In genomic region chr13:42893346-42893745, GRCh38 we compare ENCODE assay signal across 17 cellular contexts.
DNase-seq lines count a peak whose midpoint lies in the region; ATAC-seq and TF ChIP-seq lines count a peak whose summit lies in the region.
"Had no signal": no experiment of that assay in that cellular context is flagged by ENCODE, and none has a peak within 500 bp of the region (broad histone marks: within the 10 kb centered on the region; RNA-seq: fewer than 3 reads in every experiment).

No MANE protein-coding gene starts in this region.

- H4K8ac ChIP-seq in trophoblast cell (ENCODE audit: low read depth, low read length) (no peak overlapping the region), H9 (replicated peaks; ENCODE audit: insufficient read length, low read depth, low read length) (no peak overlapping the region)

- DNase-seq in RWPE2 (ENCODE audit: low spot score) (no peak), fibroblast of gingiva (ENCODE audit: low read depth) (peak; percentile 67), gastrocnemius medialis (peak; percentile 7 to 19), trophoblast cell (no peak), suprapubic skin (ENCODE audit: low spot score in 2 of 2) (no peak), H9 (no peak)
- no peak for DNase-seq in activated CD8-positive, alpha-beta memory T cell treated with anti-CD3 and anti-CD28 coated beads, Interleukin-2, amount 50 U/mL, for 48 hours
- DNase-seq: activated CD4-positive, alpha-beta T cell treated with anti-CD3 and anti-CD28 coated beads for 1 hour; activated T-cell treated with anti-CD3 and anti-CD28 coated beads, Interleukin-2, amount 50 U/mL, for 4 hours; caudate nucleus; foreskin melanocyte; NCI-H1048; NCI-H748 treated with DMSO at 0.1 percent for 48 hours; sigmoid colon had no signal

- no CpG with 5 or more reads among the region's 1 CpG for WGBS in trophoblast cell (ENCODE audit: extremely low coverage, insufficient coverage, insufficient read length)
- WGBS in suprapubic skin: 84% methylated on average over 1 of the region's 1 CpG
- no CpG with 5 or more reads among the region's 1 CpG for WGBS in H9 (ENCODE audit: extremely low coverage, insufficient read length, low lambda C conversion rate)

- no peak overlapping the region for H2AK5ac ChIP-seq in trophoblast cell (ENCODE audit: low read length)
- H2AK5ac ChIP-seq in H9 (ENCODE audit: insufficient read length, low read length): no peak overlapping the region

- CTCF ChIA-PET in HEK293 (lab: Yijun Ruan, JAX): no interaction called here

- H3K27ac Mint-ChIP-seq in H9: no peak overlapping the region
- H3K27ac Mint-ChIP-seq: nephron had no signal

- TF ChIP-seq POLR2A in gastrocnemius medialis (IDR thresholded peaks at IDR 0.05) (no peak), suprapubic skin (IDR thresholded peaks at IDR 0.05) (no peak)

- TF ChIP-seq CTCF in HEK293 (tag by site-specific recombination; IDR thresholded peaks at IDR 0.05): no peak
- no peak for TF ChIP-seq CTCF in RWPE2 (IDR thresholded peaks at IDR 0.05; ENCODE audit: poor library complexity, severe bottlenecking)
- TF ChIP-seq CTCF in gastrocnemius medialis (IDR thresholded peaks at IDR 0.05 in 4 of 5, conservative IDR thresholded peaks at IDR 0.05 in 1 of 5): no peak
- no peak for TF ChIP-seq CTCF in suprapubic skin (IDR thresholded peaks at IDR 0.05)
- TF ChIP-seq CTCF in H9 (conservative IDR thresholded peaks at IDR 0.05): no peak

- H3K9me3 Mint-ChIP-seq in H9: no peaks in the 10 kb centered on the region
- H3K9me3 Mint-ChIP-seq: activated T-cell treated with anti-CD3 and anti-CD28 coated beads, Interleukin-2, amount 50 U/mL, for 4 hours; nephron had no signal

- H3K9me3 ChIP-seq in HEK293 (ENCODE audit: control insufficient read depth, insufficient read depth, low read depth, low read length) (no peaks in the 10 kb centered on the region), RWPE2 (ENCODE audit: severe bottlenecking) (no peaks in the 10 kb centered on the region), gastrocnemius medialis (no peaks in the 10 kb centered on the region), trophoblast cell (ENCODE audit: insufficient read depth, low read depth, low read length) (no peaks in the 10 kb centered on the region), suprapubic skin (no peaks in the 10 kb centered on the region), H9 (ENCODE audit: control insufficient read depth, low read depth, low read length) (no peaks in the 10 kb centered on the region)
- H3K9me3 ChIP-seq: sigmoid colon, tibial nerve had no signal

- H3K27me3 ChIP-seq in RWPE2 (ENCODE audit: insufficient read depth, poor library complexity, severe bottlenecking): no peaks in the 10 kb centered on the region
- H3K27me3 ChIP-seq in gastrocnemius medialis: no peaks in the 10 kb centered on the region
- H3K27me3 ChIP-seq in trophoblast cell (ENCODE audit: insufficient read depth, low read length): no peaks in the 10 kb centered on the region
- no peaks in the 10 kb centered on the region for H3K27me3 ChIP-seq in suprapubic skin
- H3K27me3 ChIP-seq in H9 (ENCODE audit: insufficient read depth, low read length): no peaks in the 10 kb centered on the region
- H3K27me3 ChIP-seq: sigmoid colon, tibial nerve had no signal

- H3K27ac ChIP-seq in HEK293 (ENCODE audit: extremely low read depth, low read depth, low read length) (no peak overlapping the region), RWPE2 (ENCODE audit: poor library complexity, severe bottlenecking) (peak overlapping the region; percentile 35), gastrocnemius medialis (peak overlapping the region in 1 of 4 donors; percentile 23), trophoblast cell (ENCODE audit: low read depth, low read length) (no peak overlapping the region), suprapubic skin (no peak overlapping the region), H9 (ENCODE audit: insufficient read length, low read depth, low read length) (no peak overlapping the region)
- H3K27ac ChIP-seq: sigmoid colon had no signal

- intact Hi-C loops in gastrocnemius medialis (cut with DNase I; ENCODE audit: low total_unique reads): no loop called here

- no peak overlapping the region for H3T11ph ChIP-seq in H9 (ENCODE audit: low read length)

- H3K56ac ChIP-seq in H9 (ENCODE audit: insufficient read length, low read depth, low read length): no peak overlapping the region

- H3K23me2 ChIP-seq in H9 (ENCODE audit: insufficient read length, low read depth, low read length, poor library complexity, severe bottlenecking): no peaks in the 10 kb centered on the region

- H3K36me3 ChIP-seq in HEK293 (ENCODE audit: control insufficient read depth in 2 of 2, insufficient read depth in 1 of 2, low read length in 2 of 2): no peaks in the 10 kb centered on the region
- no peaks in the 10 kb centered on the region for H3K36me3 ChIP-seq in RWPE2 (ENCODE audit: low read depth)
- H3K36me3 ChIP-seq in gastrocnemius medialis: no peaks in the 10 kb centered on the region
- H3K36me3 ChIP-seq in trophoblast cell (ENCODE audit: control insufficient read depth in 1 of 2, insufficient read depth in 2 of 2, low read length in 2 of 2): peaks cover 0 to 4% of the 10 kb centered on the region in 2 experiments
- no peaks in the 10 kb centered on the region for H3K36me3 ChIP-seq in suprapubic skin
- H3K36me3 ChIP-seq: sigmoid colon had no signal

- H3K23ac ChIP-seq in trophoblast cell (ENCODE audit: low read length) (no peak overlapping the region), H9 (ENCODE audit: insufficient read length, low read depth, low read length) (no peak overlapping the region)

- H2BK12ac ChIP-seq in trophoblast cell (ENCODE audit: low read length) (no peak overlapping the region), H9 (ENCODE audit: insufficient read length, low read depth, low read length) (no peak overlapping the region)

- H3K18ac ChIP-seq in trophoblast cell (ENCODE audit: low read length) (no peak overlapping the region), H9 (ENCODE audit: insufficient read length, low read depth, low read length) (no peak overlapping the region)

- no peaks in the 10 kb centered on the region for H3K79me1 ChIP-seq in trophoblast cell (ENCODE audit: low read length)
- no peaks in the 10 kb centered on the region for H3K79me1 ChIP-seq in H9 (ENCODE audit: insufficient read depth, low read depth, low read length, poor library complexity, severe bottlenecking)

- no peak for TF ChIP-seq EP300 in suprapubic skin (IDR thresholded peaks at IDR 0.05)

- in situ Hi-C loops in gastrocnemius medialis (cut with MboI; ENCODE audit: low sequenced_read_pairs in 4 of 4): no loop called here

- H3K4me2 ChIP-seq in trophoblast cell (ENCODE audit: low read length) (no peak overlapping the region), H9 (ENCODE audit: insufficient read depth, insufficient read length, low read length) (no peak overlapping the region)

- no peak overlapping the region for H4K5ac ChIP-seq in H9 (ENCODE audit: insufficient read length, low read depth, low read length)

- H4K91ac ChIP-seq in trophoblast cell (ENCODE audit: low read depth, low read length): no peak overlapping the region
- H4K91ac ChIP-seq in H9 (ENCODE audit: insufficient read length, low read depth, low read length): no peak overlapping the region

- H3K14ac ChIP-seq in trophoblast cell (ENCODE audit: low read length) (no peak overlapping the region), H9 (ENCODE audit: insufficient read depth, low read length) (no peak overlapping the region)

- no peak overlapping the region for H2BK20ac ChIP-seq in H9 (ENCODE audit: low read depth, low read length, poor library complexity, severe bottlenecking)

- H3K9ac ChIP-seq in trophoblast cell (ENCODE audit: low read length): no peak overlapping the region
- no peak overlapping the region for H3K9ac ChIP-seq in H9 (ENCODE audit: extremely low read depth, insufficient read length, low read length)

- no peaks in the 10 kb centered on the region for H4K20me1 ChIP-seq in H9 (ENCODE audit: control insufficient read depth, insufficient read depth, insufficient read length)

- H4K12ac ChIP-seq in trophoblast cell (ENCODE audit: low read depth, low read length): no peak overlapping the region

- H3K4me1 ChIP-seq in HEK293 (ENCODE audit: control insufficient read depth, insufficient read depth, low read length): peaks cover 2% of the 10 kb centered on the region; the same call in 1 of the 2 replicates
- H3K4me1 ChIP-seq in RWPE2 (ENCODE audit: insufficient read depth, poor library complexity, severe bottlenecking): peaks cover 29% of the 10 kb centered on the region
- peaks cover 5% of the 10 kb centered on the region in 2 donors for H3K4me1 ChIP-seq in gastrocnemius medialis
- no peaks in the 10 kb centered on the region for H3K4me1 ChIP-seq in trophoblast cell (ENCODE audit: control insufficient read depth in 1 of 2, insufficient read depth in 2 of 2, low read length in 2 of 2)
- peaks cover 11% of the 10 kb centered on the region for H3K4me1 ChIP-seq in suprapubic skin
- H3K4me1 ChIP-seq in H9 (ENCODE audit: insufficient read depth, low read length): peaks cover 3% of the 10 kb centered on the region; the same call in 1 of the 2 replicates

- no peaks in the 10 kb centered on the region; the same call in 1 of the 2 replicates for H3K27me3 Mint-ChIP-seq in H9 (ENCODE audit: low read depth)

- H3K79me2 ChIP-seq in trophoblast cell (ENCODE audit: control insufficient read depth, insufficient read depth, low read length, poor library complexity) (no peaks in the 10 kb centered on the region), H9 (ENCODE audit: insufficient read depth, low read length) (no peaks in the 10 kb centered on the region)

- H2BK120ac ChIP-seq in trophoblast cell (ENCODE audit: insufficient read depth, low read length, poor library complexity) (no peak overlapping the region), H9 (ENCODE audit: low read depth, low read length, poor library complexity, severe bottlenecking) (no peak overlapping the region)

- peaks cover 11 to 13% of the 10 kb centered on the region in 2 experiments for H3K4me1 Mint-ChIP-seq in H9

- H3K36me3 Mint-ChIP-seq in H9 (ENCODE audit: insufficient read depth in 1 of 3, low read depth in 3 of 3): no peaks in the 10 kb centered on the region

- H3K4me3 Mint-ChIP-seq in H9: no peak overlapping the region
- H3K4me3 Mint-ChIP-seq: activated T-cell treated with anti-CD3 and anti-CD28 coated beads, Interleukin-2, amount 50 U/mL, for 4 hours; nephron had no signal

- H3K4me3 ChIP-seq in HEK293 (ENCODE audit: low read depth, low read length) (no peak overlapping the region), RWPE2 (ENCODE audit: severe bottlenecking) (no peak overlapping the region), gastrocnemius medialis (no peak overlapping the region), trophoblast cell (ENCODE audit: low read depth, low read length) (no peak overlapping the region), suprapubic skin (no peak overlapping the region)
- H3K4me3 ChIP-seq: sigmoid colon, tibial nerve had no signal

- POLR2A ChIA-PET in HEK293 (lab: Yijun Ruan, JAX): no interaction called here

- no peak overlapping the region for H2BK15ac ChIP-seq in H9 (ENCODE audit: low read depth, low read length)

- ATAC-seq in RWPE2 (ENCODE audit: low read depth) (peak; percentile 62), gastrocnemius medialis (peak; percentile 50 to 56)
- ATAC-seq: activated T-cell treated with anti-CD3 and anti-CD28 coated beads, Interleukin-2, amount 50 U/mL, for 4 hours had no signal

- H2BK5ac ChIP-seq in trophoblast cell (ENCODE audit: low read depth, low read length, poor library complexity) (no peak overlapping the region), H9 (ENCODE audit: insufficient read length, low read length) (no peak overlapping the region)

- H3K4ac ChIP-seq in trophoblast cell (ENCODE audit: low read depth, low read length) (no peak overlapping the region), H9 (ENCODE audit: low read depth, low read length) (no peak overlapping the region)

- no peak overlapping the region for H2AFZ ChIP-seq in trophoblast cell (ENCODE audit: insufficient read depth, low read length, poor library complexity)
- H2AFZ ChIP-seq in H9 (ENCODE audit: low read length): no peak overlapping the region

Comparison
In these comparisons a context has a peak if more than half of its experiments do, and no peak if none do; other contexts are left out.
1. DNase-seq: peak in fibroblast of gingiva (single experiment) and gastrocnemius medialis (2 of 2); none in RWPE2 (single experiment), activated CD8-positive, alpha-beta memory T cell treated with anti-CD3 and anti-CD28 coated beads, Interleukin-2, amount 50 U/mL, for 48 hours (single experiment), trophoblast cell (0 of 2), suprapubic skin (0 of 2) and H9 (single experiment).